Comparison of ENCODE assay signal across 8 cellular contexts in the genomic region with DNA sequence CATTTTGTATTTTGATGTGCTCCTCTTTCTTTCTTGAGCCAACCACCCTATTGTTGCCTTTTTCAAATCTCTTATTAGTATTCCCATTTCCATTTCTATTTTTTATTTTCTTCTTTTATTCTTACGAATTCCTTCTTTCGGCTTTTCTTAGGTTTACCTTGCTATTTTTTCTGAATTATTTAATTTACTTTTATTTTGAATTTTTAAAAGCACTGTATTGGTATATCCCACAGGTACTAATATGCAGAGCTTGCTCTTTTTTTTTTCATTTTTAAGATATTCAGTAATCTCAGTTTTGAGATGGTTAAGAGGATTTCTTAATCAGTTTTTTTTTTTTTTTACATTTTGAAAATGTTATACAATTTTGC. TPM values are rescaled to one million over a fixed set of nuclear protein-coding genes. Genes with fewer than 3 reads are reported as not detected.
DNase-seq lines count a peak whose midpoint lies in the region; ATAC-seq, FAIRE-seq and TF ChIP-seq lines count a peak whose summit lies in the region.

No MANE protein-coding gene starts in this region.

- DNase-seq in SK-N-SH (no peak), immature natural killer cell (no peak), stomach (no peak), HTR-8/SVneo (ENCODE audit: insufficient read length, low spot score) (no peak)
- no peak for DNase-seq in activated naive CD4-positive, alpha-beta T cell treated with Interleukin-2 at 50 U/mL for 16 hours

- intact Hi-C loops in stomach (cut with DNase I; ENCODE audit: low total_unique reads) = no loop called here

- no peaks in the 10 kb centered on the region for H3K27me3 Mint-ChIP-seq in activated naive CD8-positive, alpha-beta T cell
- peaks cover 3 to 14% (median 6%) of the 10 kb centered on the region in 3 donors for H3K27me3 Mint-ChIP-seq in immature natural killer cell (ENCODE audit: low read depth in 3 of 3)

- peak overlapping the region; percentile 75 for H3K9ac ChIP-seq in SK-N-SH

- H3K4me3 Mint-ChIP-seq in activated naive CD8-positive, alpha-beta T cell = peak overlapping the region; percentile 96
- H3K4me3 Mint-ChIP-seq in immature natural killer cell = peak overlapping the region; percentile 97 to 98 (median 97)

- ATAC-seq in SK-N-SH treated with all-trans-retinoic acid at 6 μM for 48 hours (no peak), HG02610 (IDR thresholded peaks at IDR 0.05; ENCODE audit: unreplicated experiment) (no peak)

- POLR2A ChIA-PET in SK-N-SH (lab: Yijun Ruan, JAX) = interaction anchor here (0.6 to 0.7 kb wide), 4 partner anchors 12 to 396 kb away, joined by 4 to 8 read pairs (median 6); no protein-coding TSS in a partner anchor

- 92% methylated on average over 2 of the region's 2 CpGs for WGBS in SK-N-SH (ENCODE audit: low lambda C conversion rate)
- WGBS in stomach, 5 donors = 93 to 99% (median 96%) methylated on average over 2 of the region's 2 CpGs

- no peak for TF ChIP-seq EP300 in SK-N-SH (IDR thresholded peaks at IDR 0.05; ENCODE audit: borderline replicate concordance in 1 of 2, low read depth in 1 of 2, low read length in 1 of 2)
- no peak for TF ChIP-seq EP300 in stomach (IDR thresholded peaks at IDR 0.05)

- no peak for TF ChIP-seq CTCF in SK-N-SH (IDR thresholded peaks at IDR 0.05)
- TF ChIP-seq CTCF in stomach (IDR thresholded peaks at IDR 0.05) = no peak

- H3K4me2 ChIP-seq in SK-N-SH = peak overlapping the region; percentile 86

- CTCF ChIA-PET in SK-N-SH (lab: Yijun Ruan, JAX) = interaction anchor here (0.9 kb wide), 1 partner anchor 8 kb away, joined by 3 read pairs; no protein-coding TSS in a partner anchor

- no peaks in the 10 kb centered on the region for H4K20me1 ChIP-seq in SK-N-SH (ENCODE audit: insufficient read depth)

- peaks cover 18% of the 10 kb centered on the region for H3K4me1 Mint-ChIP-seq in activated naive CD8-positive, alpha-beta T cell (ENCODE audit: low read depth)
- H3K4me1 Mint-ChIP-seq in immature natural killer cell = peaks cover 23 to 35% of the 10 kb centered on the region in 2 donors

- peaks cover 7% of the 10 kb centered on the region; the same call in 1 of the 2 replicates for H3K79me2 ChIP-seq in SK-N-SH (ENCODE audit: insufficient read depth)

- H3F3A ChIP-seq in SK-N-SH (replicated peaks; ENCODE audit: insufficient read depth) = peaks cover 7% of the 10 kb centered on the region

- H3K36me3 Mint-ChIP-seq in activated naive CD8-positive, alpha-beta T cell = peaks cover 7% of the 10 kb centered on the region
- H3K36me3 Mint-ChIP-seq in immature natural killer cell = no peaks in the 10 kb centered on the region

- no peak overlapping the region for H3K27ac Mint-ChIP-seq in activated naive CD8-positive, alpha-beta T cell
- H3K27ac Mint-ChIP-seq in immature natural killer cell = peak overlapping the region in 2 of 6 donors; percentile 89 to 92

- TF ChIP-seq POLR2A in stomach (IDR thresholded peaks at IDR 0.05) = no peak

- peaks cover 23% of the 10 kb centered on the region for H3K9me3 Mint-ChIP-seq in activated naive CD8-positive, alpha-beta T cell (ENCODE audit: low read depth)
- peaks cover 4 to 16% (median 11%) of the 10 kb centered on the region in 6 donors for H3K9me3 Mint-ChIP-seq in immature natural killer cell

- H3K9me3 ChIP-seq in SK-N-SH = no peaks in the 10 kb centered on the region; the same call in 1 of the 2 replicates
- peaks cover 0 to 20% (median 6%) of the 10 kb centered on the region in 4 donors for H3K9me3 ChIP-seq in stomach

- no peak for FAIRE-seq in HTR-8/SVneo (lab: Jason Lieb, UNC)

- H3K4me1 ChIP-seq in SK-N-SH (ENCODE audit: control insufficient read depth in 1 of 2, insufficient read depth in 2 of 2, low read depth in 1 of 2, low read length in 1 of 2) (peaks cover 0 to 10% of the 10 kb centered on the region in 2 experiments; a peak in 3 of 4 replicates), stomach (peaks cover 8 to 30% (median 15%) of the 10 kb centered on the region in 4 donors)

- peak overlapping the region; percentile 99 for H2AFZ ChIP-seq in SK-N-SH (ENCODE audit: low read depth)

- H3K36me3 ChIP-seq in SK-N-SH (replicated peaks in 1 of 2; ENCODE audit: control insufficient read depth in 1 of 2, insufficient read depth in 2 of 2, low read length in 1 of 2) (no peaks in the 10 kb centered on the region), stomach (peaks cover 0 to under 1% (median 0%) of the 10 kb centered on the region in 4 donors)

- H3K9me2 ChIP-seq in SK-N-SH = no peaks in the 10 kb centered on the region

- H3K4me3 ChIP-seq in SK-N-SH (ENCODE audit: low read depth in 2 of 2, low read length in 1 of 2) (peak overlapping the region; percentile 90 to 95), stomach (peak overlapping the region; percentile 61 to 87 (median 70))

- no peak for TF ChIP-seq RAD21 in SK-N-SH (IDR thresholded peaks at IDR 0.05; ENCODE audit: low read length)

- H3K27me3 ChIP-seq in SK-N-SH (ENCODE audit: insufficient read depth) (no peaks in the 10 kb centered on the region), stomach (no peaks in the 10 kb centered on the region)

- peak overlapping the region; percentile 50 to 86; a peak in 3 of 4 replicates for H3K27ac ChIP-seq in SK-N-SH (ENCODE audit: low read depth in 2 of 2, low read length in 1 of 2)
- H3K27ac ChIP-seq in stomach = peak overlapping the region in 4 of 5 donors; percentile 61 to 82 (median 76)

TF ChIP-seq in SK-N-SH, 30 proteins besides CTCF, POLR2A, EP300 and RAD21 (continues in another document):
- TF ChIP-seq RCOR1 (IDR thresholded peaks at IDR 0.05; ENCODE audit: low read length) (no peak), MAX (IDR thresholded peaks at IDR 0.05; ENCODE audit: low read depth) (no peak), SMC3 (IDR thresholded peaks at IDR 0.05; ENCODE audit: low read depth, low read length) (no peak), MXI1 (IDR thresholded peaks at IDR 0.05; ENCODE audit: low read depth, low read length) (no peak)
- TF ChIP-seq, protein P1, sequence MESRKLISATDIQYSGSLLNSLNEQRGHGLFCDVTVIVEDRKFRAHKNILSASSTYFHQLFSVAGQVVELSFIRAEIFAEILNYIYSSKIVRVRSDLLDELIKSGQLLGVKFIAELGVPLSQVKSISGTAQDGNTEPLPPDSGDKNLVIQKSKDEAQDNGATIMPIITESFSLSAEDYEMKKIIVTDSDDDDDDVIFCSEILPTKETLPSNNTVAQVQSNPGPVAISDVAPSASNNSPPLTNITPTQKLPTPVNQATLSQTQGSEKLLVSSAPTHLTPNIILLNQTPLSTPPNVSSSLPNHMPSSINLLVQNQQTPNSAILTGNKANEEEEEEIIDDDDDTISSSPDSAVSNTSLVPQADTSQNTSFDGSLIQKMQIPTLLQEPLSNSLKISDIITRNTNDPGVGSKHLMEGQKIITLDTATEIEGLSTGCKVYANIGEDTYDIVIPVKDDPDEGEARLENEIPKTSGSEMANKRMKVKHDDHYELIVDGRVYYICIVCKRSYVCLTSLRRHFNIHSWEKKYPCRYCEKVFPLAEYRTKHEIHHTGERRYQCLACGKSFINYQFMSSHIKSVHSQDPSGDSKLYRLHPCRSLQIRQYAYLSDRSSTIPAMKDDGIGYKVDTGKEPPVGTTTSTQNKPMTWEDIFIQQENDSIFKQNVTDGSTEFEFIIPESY (IDR thresholded peaks at IDR 0.05; ENCODE audit: borderline replicate concordance, low read depth) = no peak

TF ChIP-seq in SK-N-SH treated with all-trans-retinoic acid at 6 μM for 48 hours, 23 proteins besides CTCF, POLR2A, EP300 and RAD21 (continues in another document):
- TF ChIP-seq ISL1 (CRISPR knock-in tag; IDR thresholded peaks at IDR 0.05) (no peak), TCF4 (CRISPR knock-in tag; IDR thresholded peaks at IDR 0.05; ENCODE audit: borderline replicate concordance) (no peak), PATZ1 (CRISPR knock-in tag; IDR thresholded peaks at IDR 0.05; ENCODE audit: borderline replicate concordance) (no peak), BACH2 (CRISPR knock-in tag; IDR thresholded peaks at IDR 0.05; ENCODE audit: borderline replicate concordance) (no peak), ARNTL (CRISPR knock-in tag; IDR thresholded peaks at IDR 0.05; ENCODE audit: borderline replicate concordance, low read depth) (no peak)
- TF ChIP-seq, protein P2, sequence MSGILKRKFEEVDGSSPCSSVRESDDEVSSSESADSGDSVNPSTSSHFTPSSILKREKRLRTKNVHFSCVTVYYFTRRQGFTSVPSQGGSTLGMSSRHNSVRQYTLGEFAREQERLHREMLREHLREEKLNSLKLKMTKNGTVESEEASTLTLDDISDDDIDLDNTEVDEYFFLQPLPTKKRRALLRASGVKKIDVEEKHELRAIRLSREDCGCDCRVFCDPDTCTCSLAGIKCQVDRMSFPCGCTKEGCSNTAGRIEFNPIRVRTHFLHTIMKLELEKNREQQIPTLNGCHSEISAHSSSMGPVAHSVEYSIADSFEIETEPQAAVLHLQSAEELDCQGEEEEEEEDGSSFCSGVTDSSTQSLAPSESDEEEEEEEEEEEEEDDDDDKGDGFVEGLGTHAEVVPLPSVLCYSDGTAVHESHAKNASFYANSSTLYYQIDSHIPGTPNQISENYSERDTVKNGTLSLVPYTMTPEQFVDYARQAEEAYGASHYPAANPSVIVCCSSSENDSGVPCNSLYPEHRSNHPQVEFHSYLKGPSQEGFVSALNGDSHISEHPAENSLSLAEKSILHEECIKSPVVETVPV (CRISPR knock-in tag; IDR thresholded peaks at IDR 0.05) = no peak

RNA-seq across cellular contexts. Expression of gene MCF2L2, which starts 18.4 kb away (rescaled TPM):
- polyA plus RNA-seq in SK-N-SH (2012; rRNA removed) = 0.56 and 0.75 TPM in 2 replicates
- 0.35 and 0.42 TPM in 2 replicates for polyA plus RNA-seq in SK-N-SH (2012; cell fraction: cytosol; rRNA removed)
- 1.8 and 2.7 TPM in 2 replicates for polyA plus RNA-seq in SK-N-SH (2012; cell fraction: nucleus; rRNA removed)
- polyA plus RNA-seq in immature natural killer cell = under 1 TPM in 2 of 3 donors, not detected in 1; 0.06 to 0.21 TPM
- total RNA-seq in stomach = 1 to 10 TPM in 1 of 5 donors, under 1 TPM in 2, not detected in 2; 0.14 to 2.0 (median 0.29) TPM
- polyA plus RNA-seq in stomach = under 1 TPM; 0.05 to 0.46 (median 0.12) TPM
